Comparison of ENCODE assay signal across 8 cellular contexts in genomic region chr3:186953011-186953487, GRCh38. TPM values are rescaled to one million over a fixed set of nuclear protein-coding genes. Genes with fewer than 3 reads are reported as not detected.
A peak's percentile ranks its signal among the peaks of the same experiment; 100 is the strongest.
DNase-seq lines count a peak whose midpoint lies in the region; ATAC-seq and TF ChIP-seq lines count a peak whose summit lies in the region.

No MANE protein-coding gene starts in this region.

- peaks cover 30% of the 10 kb centered on the region for H3K4me1 ChIP-seq in effector memory CD4-positive, alpha-beta T cell (ENCODE audit: control insufficient read depth, insufficient read depth, low read length, poor library complexity, severe bottlenecking)
- H3K4me1 ChIP-seq in smooth muscle cell (ENCODE audit: low read depth): peaks cover 9% of the 10 kb centered on the region

- H3K79me2 ChIP-seq in smooth muscle cell (ENCODE audit: low read depth): no peaks in the 10 kb centered on the region

- no peaks in the 10 kb centered on the region for H3K27me3 ChIP-seq in effector memory CD4-positive, alpha-beta T cell (replicated peaks; ENCODE audit: control insufficient read depth, insufficient read depth, low read length, poor library complexity, severe bottlenecking)
- no peaks in the 10 kb centered on the region for H3K27me3 ChIP-seq in smooth muscle cell (ENCODE audit: low read depth)

- H3K9ac ChIP-seq in smooth muscle cell (ENCODE audit: low read depth): no peak overlapping the region

- no peak for TF ChIP-seq CTCF in smooth muscle cell (IDR thresholded peaks at IDR 0.05; ENCODE audit: borderline replicate concordance, insufficient read depth, poor library complexity, severe bottlenecking)

- peak overlapping the region; percentile 12 for H2AFZ ChIP-seq in smooth muscle cell (ENCODE audit: low read depth)

- no peak overlapping the region for H3K4me3 ChIP-seq in effector memory CD4-positive, alpha-beta T cell (ENCODE audit: insufficient read depth, low read depth, low read length, poor library complexity, severe bottlenecking)
- H3K4me3 ChIP-seq in smooth muscle cell: no peak overlapping the region

- DNase-seq in NOMO-1 treated with dmso at 0.1 percent for 144 hours (lab: John Stamatoyannopoulos, UW; ENCODE audit: unreplicated experiment): peak; percentile 84
- no peak for DNase-seq in effector memory CD4-positive, alpha-beta T cell
- DNase-seq in smooth muscle cell (lab: John Stamatoyannopoulos, UW; ENCODE audit: unreplicated experiment): no peak
- no peak for DNase-seq in epidermal melanocyte (ENCODE audit: insufficient read length, low spot score)
- DNase-seq in COLO668 (lab: John Stamatoyannopoulos, UW; ENCODE audit: unreplicated experiment): no peak
- DNase-seq in NCI-H2196 treated with DMSO at 0.1 percent for 48 hours (lab: John Stamatoyannopoulos, UW; ENCODE audit: unreplicated experiment): no peak

- H3K9me3 ChIP-seq in effector memory CD4-positive, alpha-beta T cell (ENCODE audit: control insufficient read depth, low read length): no peaks in the 10 kb centered on the region
- H3K9me3 ChIP-seq in smooth muscle cell (replicated peaks; ENCODE audit: low read depth): no peaks in the 10 kb centered on the region

- ATAC-seq in GM21447 (IDR thresholded peaks at IDR 0.05; ENCODE audit: unreplicated experiment) (peak; percentile 81), GM21367 (IDR thresholded peaks at IDR 0.05; ENCODE audit: unreplicated experiment) (no peak)

- 63% methylated on average over 4 of the region's 4 CpGs for WGBS in smooth muscle cell (ENCODE audit: low lambda C conversion rate)

- H3F3A ChIP-seq in smooth muscle cell (ENCODE audit: low read depth): peaks cover 5% of the 10 kb centered on the region

- H3K4me2 ChIP-seq in smooth muscle cell: no peak overlapping the region

- H3K36me3 ChIP-seq in effector memory CD4-positive, alpha-beta T cell (ENCODE audit: control insufficient read depth, insufficient read depth, low read length): no peaks in the 10 kb centered on the region
- no peaks in the 10 kb centered on the region for H3K36me3 ChIP-seq in smooth muscle cell (ENCODE audit: low read depth)

- H4K20me1 ChIP-seq in smooth muscle cell (ENCODE audit: low read depth): no peaks in the 10 kb centered on the region

- H3K27ac ChIP-seq in effector memory CD4-positive, alpha-beta T cell (ENCODE audit: insufficient read depth, low read length, poor library complexity, severe bottlenecking): peak overlapping the region; percentile 11
- H3K27ac ChIP-seq in smooth muscle cell (ENCODE audit: low read depth): peak overlapping the region; percentile 48

RNA-seq across cellular contexts. Expression of gene ST6GAL1, which starts 22.7 kb away (rescaled TPM):
- total RNA-seq in smooth muscle cell: 5.8 and 8.9 TPM in 2 replicates
- 1.5 and 3.5 TPM in 2 replicates for polyA plus RNA-seq in smooth muscle cell
